9 cellular contexts compared by ENCODE assay signal in genomic region chr16:2720063-2720455, GRCh38. TPM values are rescaled to one million over a fixed set of nuclear protein-coding genes. Genes with fewer than 3 reads are reported as not detected.
DNase-seq lines count a peak whose midpoint lies in the region; ATAC-seq, FAIRE-seq and TF ChIP-seq lines count a peak whose summit lies in the region.
"Had no signal": no experiment of that assay in that cellular context is flagged by ENCODE, and none has a peak within 500 bp of the region (broad histone marks: within the 10 kb centered on the region; RNA-seq: fewer than 3 reads in every experiment).

Gene PRSS27 (minus strand): TSS chr16:2720224. CDS start chr16:2720160, 64 bp downstream.

- peak within 1 kb of the TSS; percentile 75 for H3K4me2 ChIP-seq in keratinocyte (ENCODE audit: control insufficient read depth, extremely low read depth, insufficient read depth, low read depth, low read length)

- DNase-seq in T-helper 1 cell (no peak), keratinocyte (ENCODE audit: low read depth, low spot score) (no peak), iPS-NIHi11 (ENCODE audit: low spot score) (no peak), MV-4-11 (lab: John Stamatoyannopoulos, UW) (no peak)
- no peak for DNase-seq in activated naive CD8-positive, alpha-beta T cell treated with anti-CD3 and anti-CD28 coated beads for 36 hours
- DNase-seq: activated effector memory CD4-positive, alpha-beta T cell treated with Interleukin-2 at 50 U/mL for 16 hours had no signal

- H3K4me3 Mint-ChIP-seq in T-helper 1 cell treated with Interleukin-12 subunit alpha and Interleukin-12 subunit beta and Interleukin-4 antibody, amounts not matched to agents 30 μg/mL and 1 μg/mL, for 36 hours, result peak within 1 kb of the TSS; percentile 72
- peak within 1 kb of the TSS; percentile 84 for H3K4me3 Mint-ChIP-seq in activated naive CD8-positive, alpha-beta T cell treated with anti-CD3 and anti-CD28 coated beads for 36 hours

- H3K27me3 Mint-ChIP-seq in T-helper 1 cell treated with Interleukin-12 subunit alpha and Interleukin-12 subunit beta and Interleukin-4 antibody, amounts not matched to agents 30 μg/mL and 1 μg/mL, for 36 hours (ENCODE audit: low read depth), result peaks cover 9% of the 10 kb centered on the region
- H3K27me3 Mint-ChIP-seq in activated naive CD8-positive, alpha-beta T cell treated with anti-CD3 and anti-CD28 coated beads for 36 hours, result peaks cover 6% of the 10 kb centered on the region

- H3K27me3 ChIP-seq in keratinocyte (ENCODE audit: control insufficient read depth, extremely low read depth, insufficient read depth, low read length), result peaks cover 8% of the 10 kb centered on the region
- peaks cover 5% of the 10 kb centered on the region in 2 donors for H3K27me3 ChIP-seq in stomach smooth muscle (ENCODE audit: control insufficient read depth in 1 of 2, insufficient read depth in 2 of 2, low read length in 2 of 2)

- no peaks in the 10 kb centered on the region for H4K20me1 ChIP-seq in keratinocyte (ENCODE audit: control insufficient read depth, extremely low read depth, insufficient read depth, low read length)

- no peaks in the 10 kb centered on the region for H3K9me3 Mint-ChIP-seq in T-helper 1 cell treated with Interleukin-12 subunit alpha and Interleukin-12 subunit beta and Interleukin-4 antibody, amounts not matched to agents 30 μg/mL and 1 μg/mL, for 36 hours
- H3K9me3 Mint-ChIP-seq in activated naive CD8-positive, alpha-beta T cell treated with anti-CD3 and anti-CD28 coated beads for 36 hours, result no peaks in the 10 kb centered on the region

- H3K27ac Mint-ChIP-seq in T-helper 1 cell treated with Interleukin-12 subunit alpha and Interleukin-12 subunit beta and Interleukin-4 antibody, amounts not matched to agents 30 μg/mL and 1 μg/mL, for 36 hours, result peak within 1 kb of the TSS; percentile 74
- H3K27ac Mint-ChIP-seq in activated naive CD8-positive, alpha-beta T cell treated with anti-CD3 and anti-CD28 coated beads for 36 hours, result peak within 1 kb of the TSS; percentile 77

- H3K27ac ChIP-seq in keratinocyte (ENCODE audit: control insufficient read depth, insufficient read depth, low read length), result no peak within 1 kb of the TSS
- no peak within 1 kb of the TSS for H3K27ac ChIP-seq in stomach smooth muscle (ENCODE audit: low read length)

- peak within 1 kb of the TSS; percentile 66 for H3K9ac ChIP-seq in keratinocyte (ENCODE audit: control insufficient read depth, extremely low read depth, insufficient read depth, low read length)
- H3K9ac ChIP-seq in stomach smooth muscle (ENCODE audit: low read length in 2 of 2), result peak within 1 kb of the TSS in 1 of 2 donors; percentile 58

- H3K9me1 ChIP-seq in keratinocyte (ENCODE audit: control insufficient read depth, extremely low read depth, insufficient read depth, low read length), result no peaks in the 10 kb centered on the region

- no peaks in the 10 kb centered on the region for H3K36me3 Mint-ChIP-seq in T-helper 1 cell treated with Interleukin-12 subunit alpha and Interleukin-12 subunit beta and Interleukin-4 antibody, amounts not matched to agents 30 μg/mL and 1 μg/mL, for 36 hours (ENCODE audit: low read depth)
- H3K36me3 Mint-ChIP-seq in activated naive CD8-positive, alpha-beta T cell treated with anti-CD3 and anti-CD28 coated beads for 36 hours, result no peaks in the 10 kb centered on the region

- H3K36me3 ChIP-seq in keratinocyte (ENCODE audit: control insufficient read depth in 2 of 2, extremely low read depth in 1 of 2, insufficient read depth in 2 of 2, low read length in 2 of 2) (no peaks in the 10 kb centered on the region), stomach smooth muscle (ENCODE audit: control insufficient read depth in 2 of 2, insufficient read depth in 2 of 2, low read length in 2 of 2) (no peaks in the 10 kb centered on the region)

- H3K9me3 ChIP-seq in keratinocyte (ENCODE audit: control insufficient read depth, low read depth, low read length) (no peaks in the 10 kb centered on the region), stomach smooth muscle (ENCODE audit: control insufficient read depth in 2 of 2, low read length in 2 of 2) (no peaks in the 10 kb centered on the region)

- no peak for FAIRE-seq in keratinocyte (lab: Jason Lieb, UNC)

- no peak for ATAC-seq in GM21528 (IDR thresholded peaks at IDR 0.05; ENCODE audit: low FRiP score, unreplicated experiment)

- dilution Hi-C loops in keratinocyte (cut with MboI; ENCODE audit: extremely low pct_ligation_motif_present, low sequenced_read_pairs), result no loop called here

- no peaks in the 10 kb centered on the region for H3K79me2 ChIP-seq in keratinocyte (ENCODE audit: control insufficient read depth, insufficient read depth, low read length)

- H2AFZ ChIP-seq in keratinocyte (ENCODE audit: control insufficient read depth, low read length), result peak within 1 kb of the TSS; percentile 40

- H3K4me3 ChIP-seq in keratinocyte (ENCODE audit: control insufficient read depth in 2 of 3, extremely low read depth in 1 of 3, insufficient read depth in 2 of 3, low read depth in 1 of 3, low read length in 3 of 3) (peak within 1 kb of the TSS; percentile 54 to 68 (median 54)), stomach smooth muscle (ENCODE audit: low read length in 2 of 2) (peak within 1 kb of the TSS; percentile 36 to 73)

- H3K4me1 Mint-ChIP-seq in T-helper 1 cell treated with Interleukin-12 subunit alpha and Interleukin-12 subunit beta and Interleukin-4 antibody, amounts not matched to agents 30 μg/mL and 1 μg/mL, for 36 hours (ENCODE audit: low read depth), result peaks cover 5% of the 10 kb centered on the region
- H3K4me1 Mint-ChIP-seq in activated naive CD8-positive, alpha-beta T cell treated with anti-CD3 and anti-CD28 coated beads for 36 hours, result peaks cover 4% of the 10 kb centered on the region

- peaks cover 7% of the 10 kb centered on the region for H3K4me1 ChIP-seq in keratinocyte (ENCODE audit: control insufficient read depth, extremely low read depth, insufficient read depth, low read length)
- peaks cover 5% of the 10 kb centered on the region for H3K4me1 ChIP-seq in stomach smooth muscle (ENCODE audit: control insufficient read depth, insufficient read depth, low read length)

- no peak for TF ChIP-seq CTCF in keratinocyte (optimal IDR thresholded peaks at IDR 0.05 in 1 of 3, IDR thresholded peaks at IDR 0.05 in 1 of 3, conservative IDR thresholded peaks at IDR 0.05 in 1 of 3; ENCODE audit: extremely low read depth in 1 of 3, insufficient read depth in 2 of 3, low read length in 3 of 3)

RNA-seq across cellular contexts. Expression of gene PRSS27, which starts in this region (rescaled TPM):
- 1 to 10 TPM; 1.9 to 2.0 TPM for total RNA-seq in activated naive CD8-positive, alpha-beta T cell treated with anti-CD3 and anti-CD28 coated beads for 36 hours
- polyA plus RNA-seq in keratinocyte, result 0.20 to 0.67 TPM (median 0.22 TPM) in 3 replicates
- 0.45 TPM for polyA plus RNA-seq in keratinocyte (2011; ENCODE audit: low read depth)
- 0.34 and 0.73 TPM in 2 replicates for polyA plus RNA-seq in keratinocyte (2011; cell fraction: cytosol; rRNA removed)
- polyA plus RNA-seq in keratinocyte (2011; cell fraction: nucleus; rRNA removed), result 0.73 and 1.3 TPM in 2 replicates
- polyA plus RNA-seq in keratinocyte (2012; ENCODE audit: low replicate concordance), result 0.29 and 1.5 TPM in 2 replicates
- polyA minus RNA-seq in keratinocyte, result 0.07 TPM in 1 of 3 replicates, not detected in the others
- not detected for polyA minus RNA-seq in keratinocyte (2011; cell fraction: cytosol; rRNA and poly(A)+ RNA removed)
- 0.53 TPM in 1 of 2 replicates, not detected in the other for polyA minus RNA-seq in keratinocyte (2011; cell fraction: nucleus; rRNA and poly(A)+ RNA removed)
